19 cellular contexts compared by ENCODE assay signal in genomic region chr1:3431686-3432085, GRCh38. TPM values are rescaled to one million over a fixed set of nuclear protein-coding genes. Genes with fewer than 3 reads are reported as not detected.
DNase-seq lines count a peak whose midpoint lies in the region; ATAC-seq and TF ChIP-seq lines count a peak whose summit lies in the region.
"Had no signal": no experiment of that assay in that cellular context is flagged by ENCODE, and none has a peak within 500 bp of the region (broad histone marks: within the 10 kb centered on the region; RNA-seq: fewer than 3 reads in every experiment).

No MANE protein-coding gene starts in this region.

- CTCF ChIA-PET in PC-3 (lab: Charles Lee) = no interaction called here

- H3K27ac ChIP-seq in PC-3 (ENCODE audit: low read length) (no peak overlapping the region), neuronal stem cell (replicated peaks; ENCODE audit: low read length) (no peak overlapping the region)
- H3K27ac ChIP-seq: BLaER1, HL-60 had no signal

- H3K79me2 ChIP-seq in PC-3 (ENCODE audit: low read length) = no peaks in the 10 kb centered on the region

- DNase-seq in Right ventricle myocardium inferior (ENCODE audit: missing footprints) = peak; percentile 37
- DNase-seq in left cardiac atrium = no peak
- no peak for DNase-seq in PC-3
- no peak for DNase-seq in neuronal stem cell (ENCODE audit: low spot score)
- DNase-seq in SIG-M5 treated with dmso at 0.1 percent for 504 hours (lab: John Stamatoyannopoulos, UW; ENCODE audit: unreplicated experiment) = no peak
- no peak for DNase-seq in activated naive CD4-positive, alpha-beta T cell treated with anti-CD3 and anti-CD28 coated beads, Interleukin-2, amount 50 U/mL, for 16 hours
- DNase-seq: CD4-positive, alpha-beta memory T cell; DMS153; DMS79; GDM1; GOT3; IMR-90 had no signal

- H3K4me3 ChIP-seq in PC-3 (ENCODE audit: low read length) (no peak overlapping the region), neuronal stem cell (ENCODE audit: low read length in 2 of 2) (no peak overlapping the region)
- H3K4me3 ChIP-seq: BLaER1 had no signal

- H3K18ac ChIP-seq in neuronal stem cell (ENCODE audit: low read length) = peak overlapping the region; percentile 15

- no peak overlapping the region for H3K4me3 Mint-ChIP-seq in brain
- H3K4me3 Mint-ChIP-seq: CD14-positive monocyte; CD4-positive, alpha-beta memory T cell; H9 had no signal

- POLR2A ChIA-PET in PC-3 (lab: Charles Lee; ENCODE audit: unreplicated experiment) = no interaction called here

- no peaks in the 10 kb centered on the region for H3K9me2 ChIP-seq in PC-3 (replicated peaks; ENCODE audit: low read length)

- no peak for TF ChIP-seq CTCF in PC-3 (conservative IDR thresholded peaks at IDR 0.05; ENCODE audit: low read depth, low read length)
- TF ChIP-seq CTCF in brain (conservative IDR thresholded peaks at IDR 0.05) = peak in 1 of 2 experiments; percentile 12

- H2BK12ac ChIP-seq in neuronal stem cell (ENCODE audit: low read length) = no peak overlapping the region

- H3K9me3 ChIP-seq in PC-3 (ENCODE audit: low read length) (no peaks in the 10 kb centered on the region), neuronal stem cell (replicated peaks in 1 of 2; ENCODE audit: control insufficient read depth in 2 of 2, insufficient read depth in 1 of 2, low read depth in 1 of 2, low read length in 2 of 2) (peaks cover 0 to 4% of the 10 kb centered on the region in 2 donors)
- H3K9me3 ChIP-seq: BLaER1 had no signal

- no peaks in the 10 kb centered on the region for H4K20me1 ChIP-seq in PC-3 (ENCODE audit: low read length)

- H3K23ac ChIP-seq in neuronal stem cell (ENCODE audit: low read depth, low read length, poor library complexity) = no peak overlapping the region

- H3K4me2 ChIP-seq in PC-3 (ENCODE audit: low read length) (no peak overlapping the region), neuronal stem cell (ENCODE audit: insufficient read depth, low read length, poor library complexity, severe bottlenecking) (no peak overlapping the region)
- H3K4me2 ChIP-seq: BLaER1 had no signal

- H2BK5ac ChIP-seq in neuronal stem cell (ENCODE audit: low read length) = no peak overlapping the region

- peaks cover 42% of the 10 kb centered on the region for H3K27me3 ChIP-seq in PC-3 (ENCODE audit: low read length)
- H3K27me3 ChIP-seq in neuronal stem cell (ENCODE audit: control insufficient read depth in 3 of 3, insufficient read depth in 3 of 3, low read depth in 1 of 3, low read length in 3 of 3) = peaks cover 0 to 47% (median 0%) of the 10 kb centered on the region in 3 experiments

- H3K36me3 ChIP-seq in PC-3 (ENCODE audit: low read depth, low read length) (no peaks in the 10 kb centered on the region), neuronal stem cell (replicated peaks in 1 of 2; ENCODE audit: control insufficient read depth in 2 of 2, insufficient read depth in 2 of 2, low read length in 2 of 2) (peaks cover 0 to 4% of the 10 kb centered on the region in 2 donors)
- H3K36me3 ChIP-seq: BLaER1 had no signal

- BruUV-seq in PC-3 (replicated peaks; lab: Mats Ljungman, UMichigan) = no TSS peak

- H3K4me1 ChIP-seq in PC-3 (ENCODE audit: insufficient read depth, low read length) (no peaks in the 10 kb centered on the region), neuronal stem cell (ENCODE audit: control insufficient read depth in 2 of 2, insufficient read depth in 1 of 2, low read depth in 1 of 2, low read length in 2 of 2) (peaks cover 0 to 4% of the 10 kb centered on the region in 2 donors)
- H3K4me1 ChIP-seq: BLaER1 had no signal

- intact Hi-C loops in Right ventricle myocardium inferior (cut with DNase I) = no loop called here
- intact Hi-C loops in left cardiac atrium (cut with DNase I) = no loop called here
- intact Hi-C loops in PC-3 (cut with micrococcal nuclease) = no loop called here

- no peaks in the 10 kb centered on the region for H3K36me3 Mint-ChIP-seq in brain
- H3K36me3 Mint-ChIP-seq: CD14-positive monocyte; CD4-positive, alpha-beta memory T cell had no signal

- H4K91ac ChIP-seq in neuronal stem cell (ENCODE audit: low read depth, low read length, poor library complexity) = no peak overlapping the region

- no peak overlapping the region for H2AK5ac ChIP-seq in neuronal stem cell (ENCODE audit: low read depth, low read length)

- no peaks in the 10 kb centered on the region for H3K27me3 Mint-ChIP-seq in brain

- WGBS in neuronal stem cell (ENCODE audit: extremely low coverage in 2 of 2, insufficient read length in 2 of 2, insufficient replicate concordance in 1 of 2), 2 donors = no CpG with 5 or more reads among the region's 17 CpGs

- H3K9ac ChIP-seq in PC-3 (ENCODE audit: low read length) = no peak overlapping the region
- H3K9ac ChIP-seq in neuronal stem cell (ENCODE audit: low read depth, low read length, poor library complexity) = peak overlapping the region; percentile 46
- H3K9ac ChIP-seq: BLaER1 had no signal

- no peaks in the 10 kb centered on the region for H3F3A ChIP-seq in PC-3 (ENCODE audit: low read length, unreplicated experiment)

- peak overlapping the region in 3 of 5 experiments; percentile 12 to 52 (median 49) for H3K27ac Mint-ChIP-seq in brain
- H3K27ac Mint-ChIP-seq: CD14-positive monocyte; CD4-positive, alpha-beta memory T cell; H9 had no signal

- no peak overlapping the region for H2BK120ac ChIP-seq in neuronal stem cell (ENCODE audit: low read depth, low read length)

- no peaks in the 10 kb centered on the region for H3K9me3 Mint-ChIP-seq in brain
- H3K9me3 Mint-ChIP-seq: CD4-positive, alpha-beta memory T cell; H9 had no signal

- no peak overlapping the region for H4K8ac ChIP-seq in neuronal stem cell (ENCODE audit: low read depth, low read length)

- no peak overlapping the region for H2BK15ac ChIP-seq in neuronal stem cell (ENCODE audit: low read length)

- no peak overlapping the region for H3K4ac ChIP-seq in neuronal stem cell (ENCODE audit: low read length)

- H3K4me1 Mint-ChIP-seq in brain = peaks cover 4% of the 10 kb centered on the region
- H3K4me1 Mint-ChIP-seq: CD14-positive monocyte; CD4-positive, alpha-beta memory T cell had no signal

- no peak overlapping the region for H3K14ac ChIP-seq in neuronal stem cell (ENCODE audit: low read length)

- H3K79me1 ChIP-seq in neuronal stem cell (ENCODE audit: low read depth, low read length) = peaks cover 9% of the 10 kb centered on the region

- ATAC-seq in Right ventricle myocardium inferior = no peak
- no peak for ATAC-seq in left cardiac atrium
- peak; percentile 10; the same call in 1 of the 2 replicates for ATAC-seq in PC-3
- no peak for ATAC-seq in GM18498 (IDR thresholded peaks at IDR 0.05; ENCODE audit: unreplicated experiment)

- H2AFZ ChIP-seq in PC-3 (ENCODE audit: low read length) = no peak overlapping the region
- H2AFZ ChIP-seq in neuronal stem cell (ENCODE audit: low read length) = peak overlapping the region; percentile 24

RNA-seq across cellular contexts. Expression of gene ARHGEF16, which starts 22.8 kb away (rescaled TPM):
- total RNA-seq in Right ventricle myocardium inferior (1.4 TPM), left cardiac atrium (1 to 10 TPM in 1 of 2 donors, under 1 TPM in 1; 0.68 to 2.3 TPM), PC-3 (2014; rRNA removed) (54.3 and 60.7 TPM in 2 replicates)
- 13.5 TPM for polyA plus RNA-seq in brain (ENCODE audit: insufficient read depth, low read depth, low replicate concordance)
- 1.5 TPM for polyA plus RNA-seq in neuronal stem cell (2013, experiment 1 of 2)
- polyA plus RNA-seq in neuronal stem cell (2013, experiment 2 of 2) = 1.4 TPM
- polyA plus RNA-seq: AG04450, CD14-positive monocyte had no signal

Comparison
In these comparisons a context has a peak if more than half of its experiments do, and no peak if none do; other contexts are left out.
1. RNA of gene ARHGEF16, which starts 22.8 kb away (total RNA-seq): 54.3 to 60.7 TPM in PC-3; 0.68 to 2.3 TPM in left cardiac atrium and 1.4 TPM in Right ventricle myocardium inferior (single experiment); every median in the first group is over 10 times any median in the second.